Comparison of ENCODE assay signal across 12 cellular contexts in genomic region chr13:30346789-30347167, GRCh38. TPM values are rescaled to one million over a fixed set of nuclear protein-coding genes. Genes with fewer than 3 reads are reported as not detected.
A peak's percentile ranks its signal among the peaks of the same experiment; 100 is the strongest.
DNase-seq lines count a peak whose midpoint lies in the region; ATAC-seq, FAIRE-seq and TF ChIP-seq lines count a peak whose summit lies in the region.
"Had no signal": no experiment of that assay in that cellular context is flagged by ENCODE, and none has a peak within 500 bp of the region (broad histone marks: within the 10 kb centered on the region; RNA-seq: fewer than 3 reads in every experiment).

No MANE protein-coding gene starts in this region.

- H3K79me2 ChIP-seq in GM12878 (ENCODE audit: control insufficient read depth, insufficient read depth, low read length), result no peaks in the 10 kb centered on the region

- 0 out of 2 replicates have a peak overlapping the region, but pooled peaks have one; percentile 38 for H3K4me2 ChIP-seq in GM12878 (ENCODE audit: control insufficient read depth, insufficient read depth)

- TF ChIP-seq EP300 in GM12878 (IDR thresholded peaks at IDR 0.05; ENCODE audit: borderline replicate concordance in 1 of 2, control insufficient read depth in 1 of 2, low read depth in 2 of 2, low read length in 2 of 2), result no peak

- CTCF ChIA-PET in CD8-positive, alpha-beta T cell (lab: Charles Lee), result interaction anchor here (0.9 to 3.1 kb wide), 5 partner anchors 8 to 126 kb away, joined by 3 to 12 read pairs (median 4); no protein-coding TSS in a partner anchor
- CTCF ChIA-PET in GM12878 (lab: Yijun Ruan, JAX), result interaction anchor here (2.3 to 2.9 kb wide), 2 partner anchors 11 to 214 kb away, joined by 7 to 9 read pairs; no protein-coding TSS in a partner anchor

- H3K27ac Mint-ChIP-seq in CD8-positive, alpha-beta T cell, result peak overlapping the region; percentile 7
- H3K27ac Mint-ChIP-seq: HFFc6 had no signal

- no peaks in the 10 kb centered on the region for H3K9me3 Mint-ChIP-seq in CD8-positive, alpha-beta T cell

- TF ChIP-seq RAD21 in GM12878 (IDR thresholded peaks at IDR 0.05; ENCODE audit: insufficient read depth, low read depth, low read length), result no peak

- no peak for TF ChIP-seq POLR2A in GM12878 (IDR thresholded peaks at IDR 0.05; ENCODE audit: low read depth, low read length)

- no peaks in the 10 kb centered on the region for H4K20me1 ChIP-seq in GM12878 (ENCODE audit: control insufficient read depth, insufficient read depth)

- no peak for FAIRE-seq in GM12878 (lab: Jason Lieb, UNC)
- FAIRE-seq: islet of Langerhans had no signal

- in situ Hi-C loops in GM12878 (cut with MboI), result no loop called here

- no peak for DNase-seq in CD8-positive, alpha-beta T cell
- DNase-seq in GM12878 (ENCODE audit: low read depth, low spot score) (no peak), NCI-H446 treated with DMSO at 0.1 percent for 48 hours (lab: John Stamatoyannopoulos, UW) (no peak), GM20000 (ENCODE audit: low spot score) (no peak), SKM-1 treated with dmso at 0.1 percent for 144 hours (lab: John Stamatoyannopoulos, UW; ENCODE audit: unreplicated experiment) (no peak), substantia nigra (lab: John Stamatoyannopoulos, UW) (no peak)
- DNase-seq: HFFc6, tibial artery had no signal

- TF ChIP-seq CTCF in CD8-positive, alpha-beta T cell (IDR thresholded peaks at IDR 0.05), result no peak
- TF ChIP-seq CTCF in GM12878 (IDR thresholded peaks at IDR 0.05 in 2 of 3, conservative IDR thresholded peaks at IDR 0.05 in 1 of 3; ENCODE audit: control insufficient read depth in 2 of 3, extremely low read depth in 1 of 3, insufficient read depth in 1 of 3, low read depth in 3 of 3, low read length in 3 of 3) (no peak), GM20000 (IDR thresholded peaks at IDR 0.05; ENCODE audit: extremely low read depth, missing control alignments) (no peak)

- no peaks in the 10 kb centered on the region for H3K9me3 ChIP-seq in CD8-positive, alpha-beta T cell (ENCODE audit: low read length)
- no peaks in the 10 kb centered on the region for H3K9me3 ChIP-seq in GM12878 (replicated peaks; ENCODE audit: control insufficient read depth, insufficient read depth, low read length)
- H3K9me3 ChIP-seq: SJSA1, tibial artery had no signal

- TSS peak; percentile 27 for BruUV-seq in GM12878 (replicated peaks; lab: Mats Ljungman, UMichigan)

- POLR2A ChIA-PET in CD8-positive, alpha-beta T cell (lab: Charles Lee), result interaction anchor here (0.8 to 1.6 kb wide), 5 partner anchors 10 to 214 kb away, joined by 3 to 10 read pairs (median 3); no protein-coding TSS in a partner anchor
- POLR2A ChIA-PET in GM12878 (lab: Charles Lee), result interaction anchor here (1.0 kb wide), 1 partner anchor 74 kb away, joined by 3 read pairs; no protein-coding TSS in a partner anchor

- no peaks in the 10 kb centered on the region for H3K27me3 Mint-ChIP-seq in CD8-positive, alpha-beta T cell (ENCODE audit: low read depth)

- 29% methylated on average over 4 of the region's 4 CpGs for WGBS in GM12878 (ENCODE audit: insufficient coverage, insufficient replicate concordance, low lambda C conversion rate, missing lambda C conversion rate)

- H3K27ac ChIP-seq in CD8-positive, alpha-beta T cell (ENCODE audit: low read depth, low read length), result no peak overlapping the region
- no peak overlapping the region for H3K27ac ChIP-seq in GM12878 (ENCODE audit: control insufficient read depth, insufficient read depth)
- H3K27ac ChIP-seq in substantia nigra (ENCODE audit: low read depth, low read length, poor library complexity, severe bottlenecking), result no peak overlapping the region
- H3K27ac ChIP-seq: SJSA1, tibial artery had no signal

- RAD21 ChIA-PET in GM12878 (lab: Charles Lee; ENCODE audit: unreplicated experiment), result interaction anchor here (1.1 to 2.0 kb wide), 2 partner anchors 14 to 214 kb away, joined by 3 to 11 read pairs; no protein-coding TSS in a partner anchor

- intact Hi-C loops in CD8-positive, alpha-beta T cell (cut with DNase I, micrococcal nuclease), result loop anchor here in 1 of 2 experiments (2.0 kb wide), 2 partner anchors 28 to 40 kb away; partner anchors contain the start of gene KATNAL1
- intact Hi-C loops in GM12878 (cut with micrococcal nuclease; ENCODE audit: unreplicated experiment), result no loop called here

- H3K4me1 Mint-ChIP-seq in CD8-positive, alpha-beta T cell (ENCODE audit: low read depth), result peaks cover 40% of the 10 kb centered on the region

- SMC1A ChIA-PET in GM12878 (lab: Charles Lee; ENCODE audit: uncharacterized antibody, unreplicated experiment), result interaction anchor here (0.6 to 1.3 kb wide), 7 partner anchors 24 to 234 kb away, joined by 3 to 4 read pairs (median 3); no protein-coding TSS in a partner anchor

- no peak overlapping the region for H3K9ac ChIP-seq in GM12878 (ENCODE audit: control insufficient read depth, insufficient read depth, low read length)

- ATAC-seq in CD8-positive, alpha-beta T cell, result peak; percentile 53
- ATAC-seq in GM19372 (IDR thresholded peaks at IDR 0.05; ENCODE audit: low read depth, unreplicated experiment) (peak; percentile 35), HG03108 (IDR thresholded peaks at IDR 0.05; ENCODE audit: unreplicated experiment) (peak; percentile 16), GM12878 (peak; percentile 65)

- H3K4me3 ChIP-seq in CD8-positive, alpha-beta T cell (ENCODE audit: low read depth, low read length), result no peak overlapping the region
- H3K4me3 ChIP-seq in GM12878, result no peak overlapping the region
- H3K4me3 ChIP-seq: SJSA1, tibial artery had no signal

- no peaks in the 10 kb centered on the region for H3K36me3 ChIP-seq in CD8-positive, alpha-beta T cell (ENCODE audit: insufficient read depth, low read length)
- no peaks in the 10 kb centered on the region for H3K36me3 ChIP-seq in GM12878 (ENCODE audit: control insufficient read depth in 2 of 2, insufficient read depth in 2 of 2, low read length in 1 of 2)
- H3K36me3 ChIP-seq: SJSA1, tibial artery had no signal

- H3K4me3 Mint-ChIP-seq in CD8-positive, alpha-beta T cell, result peak overlapping the region; percentile 38
- H3K4me3 Mint-ChIP-seq: HFFc6 had no signal

- no peaks in the 10 kb centered on the region for H3K36me3 Mint-ChIP-seq in CD8-positive, alpha-beta T cell

- no peaks in the 10 kb centered on the region for H3K27me3 ChIP-seq in CD8-positive, alpha-beta T cell (ENCODE audit: insufficient read depth, low read length)
- no peaks in the 10 kb centered on the region for H3K27me3 ChIP-seq in GM12878 (replicated peaks in 1 of 2; ENCODE audit: control insufficient read depth in 2 of 2, insufficient read depth in 2 of 2, low read length in 1 of 2)
- H3K27me3 ChIP-seq: SJSA1, tibial artery had no signal

- no peak overlapping the region for H2AFZ ChIP-seq in GM12878 (ENCODE audit: control insufficient read depth, low read depth, low read length)

- peaks cover 37% of the 10 kb centered on the region for H3K4me1 ChIP-seq in CD8-positive, alpha-beta T cell (ENCODE audit: insufficient read depth, low read length)
- peaks cover 15% of the 10 kb centered on the region for H3K4me1 ChIP-seq in GM12878 (ENCODE audit: control insufficient read depth, insufficient read depth, low read length)

TF ChIP-seq in GM12878, 131 proteins besides CTCF, POLR2A, EP300 and RAD21:
- TF ChIP-seq NFIC (IDR thresholded peaks at IDR 0.05; ENCODE audit: low read depth, low read length) (0 out of 2 replicates have a peak, but pooled peaks have one; percentile 1), TCF12 (IDR thresholded peaks at IDR 0.05; ENCODE audit: low read depth, low read length) (no peak), JUNB (IDR thresholded peaks at IDR 0.05) (peak; percentile 23; the same call in 1 of the 2 replicates)

RNA-seq across cellular contexts. Expression of gene KATNAL1, which starts 39.4 kb away (rescaled TPM):
- 1 to 10 TPM; 2.4 to 2.5 TPM for total RNA-seq in CD8-positive, alpha-beta T cell
- total RNA-seq in GM12878 (2013; cell fraction: nucleolus; rRNA removed), result 68.9 and 77.5 TPM in 2 replicates
- total RNA-seq in GM12878 (2014; rRNA removed) (7.2 and 7.8 TPM in 2 replicates), GM12878 (2014; rRNA removed; fragmentation: Illumina TruSeq; extraction: Trizol) (15.2 and 16.4 TPM in 2 replicates), GM12878 (2021) (14.8 and 18.8 TPM in 2 replicates)
- polyA plus RNA-seq in GM12878 (2011; ENCODE audit: low read depth), result 3.2 TPM
- polyA plus RNA-seq in GM12878 (2011; rRNA removed) (6.5 and 11.8 TPM in 2 replicates), GM12878 (2014; fragmentation: Illumina TruSeq; extraction: Trizol) (13.5 and 18.4 TPM in 2 replicates), GM12878 (2014; fragmentation: Nextera tagmentation; extraction: Ambion mirVana) (1 to 10 TPM; 9.4 to 9.8 TPM), GM12878 (2014; rRNA removed) (5.9 and 6.6 TPM in 2 replicates), GM12878 (2016; fragmentation: Nextera tagmentation; extraction: Ambion mirVana) (10 to 100 TPM; 16.7 to 18.7 TPM)
- polyA plus RNA-seq in GM12878 (2011; cell fraction: cytosol; rRNA removed), result 2.5 and 2.6 TPM in 2 replicates
- polyA plus RNA-seq in GM12878 (2011; cell fraction: nucleus; rRNA removed), result 3.3 and 4.0 TPM in 2 replicates
- 4.5 and 5.6 TPM in 2 replicates for polyA plus RNA-seq in GM12878 (2012)
- polyA minus RNA-seq in GM12878 (2011; rRNA and poly(A)+ RNA removed), result 8.1 and 10.2 TPM in 2 replicates
- 1.5 and 2.4 TPM in 2 replicates for polyA minus RNA-seq in GM12878 (2011; cell fraction: cytosol; rRNA and poly(A)+ RNA removed)
- 4.7 and 9.1 TPM in 2 replicates for polyA minus RNA-seq in GM12878 (2011; cell fraction: nucleus; rRNA and poly(A)+ RNA removed)
